ENCODE assay signal across 2 cellular contexts in the genomic region with DNA sequence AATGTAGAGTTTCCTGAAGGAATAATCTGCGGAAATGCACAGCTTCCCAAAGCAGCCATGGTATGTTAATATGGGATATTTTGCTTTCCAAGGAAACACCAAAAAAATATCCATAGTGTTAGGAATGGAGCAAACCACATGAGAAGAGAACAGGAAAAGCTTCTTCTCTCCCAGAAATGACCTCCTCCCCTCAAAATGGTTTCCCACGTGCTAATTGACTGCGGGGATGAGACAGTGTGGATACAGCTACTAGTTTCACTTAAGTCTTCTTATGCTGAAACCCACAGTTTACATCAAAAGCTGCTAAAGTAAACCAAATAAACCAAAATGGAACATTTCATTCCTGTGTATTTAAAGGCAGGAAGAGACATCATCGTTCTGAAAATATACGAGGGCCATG.
TF ChIP-seq lines count a peak whose summit lies in the region.

No MANE protein-coding gene starts in this region.

TF ChIP-seq in IMR-90, 13 proteins besides CTCF, POLR2A, EP300 and RAD21:
- TF ChIP-seq FOS (IDR thresholded peaks at IDR 0.05; ENCODE audit: low read depth, low read length) (0 out of 2 replicates have a peak, but pooled peaks have one; percentile 4), BHLHE40 (IDR thresholded peaks at IDR 0.05; ENCODE audit: low read depth, low read length) (peak; percentile 91), USF2 (IDR thresholded peaks at IDR 0.05; ENCODE audit: low read depth, low read length) (no peak), RFX5 (IDR thresholded peaks at IDR 0.05; ENCODE audit: low read depth, low read length) (no peak), MXI1 (IDR thresholded peaks at IDR 0.05; ENCODE audit: borderline replicate concordance, low read depth, low read length) (no peak)

TF ChIP-seq in GM23338, 12 proteins besides CTCF, POLR2A, EP300 and RAD21:
- TF ChIP-seq JUNB (IDR thresholded peaks at IDR 0.05; ENCODE audit: unreplicated experiment) (no peak), ZNF462 (CRISPR knock-in tag; IDR thresholded peaks at IDR 0.05) (no peak), POLR2AphosphoS5 (IDR thresholded peaks at IDR 0.05; ENCODE audit: low read depth) (no peak), STAT1 (IDR thresholded peaks at IDR 0.05; ENCODE audit: unreplicated experiment) (no peak), ETS1 (IDR thresholded peaks at IDR 0.05) (no peak), ZNF114 (CRISPR knock-in tag; IDR thresholded peaks at IDR 0.05) (no peak), EZH2phosphoT487 (IDR thresholded peaks at IDR 0.05; ENCODE audit: unreplicated experiment) (no peak), ZNF331 (CRISPR knock-in tag; IDR thresholded peaks at IDR 0.05; ENCODE audit: low read depth) (no peak), EZH2 (IDR thresholded peaks at IDR 0.05; ENCODE audit: low read depth, unreplicated experiment) (no peak), CREB1 (CRISPR knock-in tag; IDR thresholded peaks at IDR 0.05; ENCODE audit: low read depth) (no peak), NANOG (IDR thresholded peaks at IDR 0.05; ENCODE audit: borderline replicate concordance) (no peak)
- TF ChIP-seq, protein P1, sequence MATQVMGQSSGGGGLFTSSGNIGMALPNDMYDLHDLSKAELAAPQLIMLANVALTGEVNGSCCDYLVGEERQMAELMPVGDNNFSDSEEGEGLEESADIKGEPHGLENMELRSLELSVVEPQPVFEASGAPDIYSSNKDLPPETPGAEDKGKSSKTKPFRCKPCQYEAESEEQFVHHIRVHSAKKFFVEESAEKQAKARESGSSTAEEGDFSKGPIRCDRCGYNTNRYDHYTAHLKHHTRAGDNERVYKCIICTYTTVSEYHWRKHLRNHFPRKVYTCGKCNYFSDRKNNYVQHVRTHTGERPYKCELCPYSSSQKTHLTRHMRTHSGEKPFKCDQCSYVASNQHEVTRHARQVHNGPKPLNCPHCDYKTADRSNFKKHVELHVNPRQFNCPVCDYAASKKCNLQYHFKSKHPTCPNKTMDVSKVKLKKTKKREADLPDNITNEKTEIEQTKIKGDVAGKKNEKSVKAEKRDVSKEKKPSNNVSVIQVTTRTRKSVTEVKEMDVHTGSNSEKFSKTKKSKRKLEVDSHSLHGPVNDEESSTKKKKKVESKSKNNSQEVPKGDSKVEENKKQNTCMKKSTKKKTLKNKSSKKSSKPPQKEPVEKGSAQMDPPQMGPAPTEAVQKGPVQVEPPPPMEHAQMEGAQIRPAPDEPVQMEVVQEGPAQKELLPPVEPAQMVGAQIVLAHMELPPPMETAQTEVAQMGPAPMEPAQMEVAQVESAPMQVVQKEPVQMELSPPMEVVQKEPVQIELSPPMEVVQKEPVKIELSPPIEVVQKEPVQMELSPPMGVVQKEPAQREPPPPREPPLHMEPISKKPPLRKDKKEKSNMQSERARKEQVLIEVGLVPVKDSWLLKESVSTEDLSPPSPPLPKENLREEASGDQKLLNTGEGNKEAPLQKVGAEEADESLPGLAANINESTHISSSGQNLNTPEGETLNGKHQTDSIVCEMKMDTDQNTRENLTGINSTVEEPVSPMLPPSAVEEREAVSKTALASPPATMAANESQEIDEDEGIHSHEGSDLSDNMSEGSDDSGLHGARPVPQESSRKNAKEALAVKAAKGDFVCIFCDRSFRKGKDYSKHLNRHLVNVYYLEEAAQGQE (IDR thresholded peaks at IDR 0.05; ENCODE audit: unreplicated experiment): no peak
TF ChIP-seq in GM23338: peak in this region for 0.
